Comparison of ENCODE assay signal across 17 cellular contexts in the genomic region with DNA sequence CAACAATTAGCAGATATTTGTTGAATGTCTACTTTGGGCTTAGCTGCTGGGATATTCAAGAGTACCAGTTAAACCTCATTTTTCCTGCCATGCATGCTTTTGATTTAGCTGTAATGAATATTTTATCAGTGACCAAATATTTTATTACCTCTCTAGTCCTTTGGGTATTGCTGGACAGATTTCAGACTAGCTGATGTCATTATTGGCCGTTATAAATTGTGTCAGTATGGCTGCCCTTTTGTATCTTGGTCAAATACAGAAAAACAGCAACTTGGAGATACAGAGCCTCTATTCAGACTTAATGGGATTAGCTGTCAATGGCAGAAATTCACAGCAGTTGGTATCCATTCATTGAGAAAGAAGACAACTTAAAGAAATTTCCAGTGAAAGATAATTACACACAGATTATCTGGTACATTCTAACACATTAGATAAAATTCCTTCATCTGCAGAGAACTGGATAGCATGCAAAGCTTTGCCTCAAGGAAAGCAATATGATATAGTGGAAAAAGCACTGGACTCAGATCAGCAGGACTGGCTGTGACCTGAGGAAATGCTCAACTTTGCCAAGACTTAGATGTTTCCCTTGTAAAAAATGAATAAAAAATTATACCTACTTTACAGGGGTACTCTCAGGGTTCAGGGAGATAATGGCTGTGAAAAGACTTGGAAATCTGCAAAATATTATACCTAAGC. TPM values are rescaled to one million over a fixed set of nuclear protein-coding genes. Genes with fewer than 3 reads are reported as not detected.
DNase-seq lines count a peak whose midpoint lies in the region; ATAC-seq and TF ChIP-seq lines count a peak whose summit lies in the region.
"Had no signal": no experiment of that assay in that cellular context is flagged by ENCODE, and none has a peak within 500 bp of the region (broad histone marks: within the 10 kb centered on the region; RNA-seq: fewer than 3 reads in every experiment).

No MANE protein-coding gene starts in this region.

- H3K27me3 ChIP-seq in A673 (replicated peaks; ENCODE audit: insufficient read depth, low read depth, low read length, poor library complexity) (peaks cover 31% of the 10 kb centered on the region), parathyroid adenoma (ENCODE audit: control insufficient read depth, insufficient read depth, low read length) (no peaks in the 10 kb centered on the region)

- H3K4me1 ChIP-seq in A673 (ENCODE audit: insufficient read depth, low read length, poor library complexity, severe bottlenecking) = peaks cover 20% of the 10 kb centered on the region
- H3K4me1 ChIP-seq in parathyroid adenoma = peaks cover 27% of the 10 kb centered on the region
- H3K4me1 ChIP-seq: A549, HAP-1 had no signal

- H3K9me3 ChIP-seq in A673 (ENCODE audit: low read depth, low read length, poor library complexity, severe bottlenecking) = no peaks in the 10 kb centered on the region
- no peaks in the 10 kb centered on the region for H3K9me3 ChIP-seq in parathyroid adenoma (ENCODE audit: control insufficient read depth, low read length)
- H3K9me3 ChIP-seq: A549, HAP-1 had no signal

- BruUV-seq in A673 (replicated peaks; lab: Mats Ljungman, UMichigan) = no TSS peak

- H3K36me3 ChIP-seq in A673 (ENCODE audit: insufficient read depth, low read length, poor library complexity, severe bottlenecking) = no peaks in the 10 kb centered on the region
- H3K36me3 ChIP-seq in parathyroid adenoma (ENCODE audit: control insufficient read depth, insufficient read depth, low read length) = no peaks in the 10 kb centered on the region
- H3K36me3 ChIP-seq: HAP-1 had no signal

- no peak overlapping the region for H3K9ac ChIP-seq in parathyroid adenoma

- peak; percentile 80 for DNase-seq in A673 (ENCODE audit: low spot score)
- DNase-seq in SK-MEL-5 (ENCODE audit: low read depth, low spot score) = peak; percentile 12
- DNase-seq in globus pallidus (ENCODE audit: low spot score) = peak; percentile 17
- no peak for DNase-seq in SHP77 treated with DMSO at 0.1 percent for 48 hours (lab: John Stamatoyannopoulos, UW)
- DNase-seq: CD8-positive, alpha-beta T cell; COR-L47; DMS153; DND-41; GDM1 had no signal

- CTCF ChIA-PET in A673 (lab: Charles Lee) = interaction anchor here (2.2 kb wide), 1 partner anchor 262 kb away, joined by 10 read pairs; no protein-coding TSS in a partner anchor

- H2AFZ ChIP-seq in parathyroid adenoma = no peak overlapping the region

- TF ChIP-seq CTCF in A673 (conservative IDR thresholded peaks at IDR 0.05; ENCODE audit: low read depth, low read length) = no peak
- no peak for TF ChIP-seq CTCF in parathyroid adenoma (IDR thresholded peaks at IDR 0.05)

- POLR2A ChIA-PET in A673 (lab: Charles Lee; ENCODE audit: low non-redundant PET) = no interaction called here

- peaks cover 27% of the 10 kb centered on the region for H3K79me2 ChIP-seq in parathyroid adenoma

- no peak overlapping the region for H3K27ac ChIP-seq in A673 (ENCODE audit: low read depth, low read length, poor library complexity, severe bottlenecking)
- peak overlapping the region; percentile 43 for H3K27ac ChIP-seq in parathyroid adenoma
- H3K27ac ChIP-seq: A549, HL-60 had no signal

- intact Hi-C loops in A673 (cut with micrococcal nuclease; ENCODE audit: unreplicated experiment) = no loop called here

- H3K4me3 ChIP-seq in A673 (ENCODE audit: low read depth, low read length, poor library complexity, severe bottlenecking) (no peak overlapping the region), parathyroid adenoma (ENCODE audit: low read depth, low read length) (no peak overlapping the region)
- H3K4me3 ChIP-seq: A549, HAP-1 had no signal

- no peak overlapping the region for H3K4me2 ChIP-seq in parathyroid adenoma (ENCODE audit: low read length)
- H3K4me2 ChIP-seq: A549 had no signal

- ATAC-seq in HG03442 (IDR thresholded peaks at IDR 0.05; ENCODE audit: unreplicated experiment) (no peak), GM21619 (IDR thresholded peaks at IDR 0.05; ENCODE audit: unreplicated experiment) (no peak)
- ATAC-seq: A549; CD8-positive, alpha-beta T cell had no signal

- in situ Hi-C loops in SK-MEL-5 (cut with HindIII; ENCODE audit: low pct_unique_long_range_greater_than_20kb, low sequenced_read_pairs) = no loop called here

RNA-seq across cellular contexts. Expression of gene COL6A6, which starts 20.8 kb away (rescaled TPM):
- not detected in 2 replicates for total RNA-seq in A673 (2021)
- 0.11 TPM in 1 of 2 replicates, not detected in the other for total RNA-seq in SK-MEL-5 (2014; rRNA removed; shearing (Covaris generic))
- polyA plus RNA-seq in SK-MEL-5 (2015; cell fraction: cytosol; rRNA removed) = not detected in 2 replicates
- polyA plus RNA-seq in SK-MEL-5 (2015; cell fraction: nucleus; rRNA removed) = not detected in 2 replicates
- total RNA-seq: CD8-positive, alpha-beta T cell had no signal
- polyA plus RNA-seq: A549, BJ, CD14-positive monocyte had no signal
